8 cellular contexts compared by ENCODE assay signal in genomic region chr3:52983336-52983807, GRCh38.
DNase-seq lines count a peak whose midpoint lies in the region; ATAC-seq and TF ChIP-seq lines count a peak whose summit lies in the region.

No MANE protein-coding gene starts in this region.

- H3K27ac ChIP-seq in testis = no peak overlapping the region
- H3K27ac ChIP-seq in ascending aorta = no peak overlapping the region

- peak; percentile 80 for ATAC-seq in GM21723 (IDR thresholded peaks at IDR 0.05; ENCODE audit: unreplicated experiment)

- H3K4me3 ChIP-seq in testis (no peak overlapping the region), ascending aorta (no peak overlapping the region)

- H3K4me1 ChIP-seq in testis = no peaks in the 10 kb centered on the region
- H3K4me1 ChIP-seq in ascending aorta = peaks cover 0 to 3% of the 10 kb centered on the region in 2 donors

- no peaks in the 10 kb centered on the region for H3K36me3 ChIP-seq in testis (ENCODE audit: low read depth, missing control alignments)
- no peaks in the 10 kb centered on the region for H3K36me3 ChIP-seq in ascending aorta

- no peak for TF ChIP-seq POLR2A in testis (IDR thresholded peaks at IDR 0.05)

- no peak for TF ChIP-seq CTCF in testis (IDR thresholded peaks at IDR 0.05)
- TF ChIP-seq CTCF in ascending aorta (IDR thresholded peaks at IDR 0.05) = no peak

- H3K9me3 ChIP-seq in testis (no peaks in the 10 kb centered on the region), ascending aorta (peaks cover 0 to 3% of the 10 kb centered on the region in 2 donors)

- DNase-seq in GF-D8 (lab: John Stamatoyannopoulos, UW) (peak; percentile 80), MV-4-11 (lab: John Stamatoyannopoulos, UW) (peak; percentile 93), glomerular visceral epithelial cell (ENCODE audit: extremely low spot score) (no peak), testis (no peak), ascending aorta (ENCODE audit: low spot score in 2 of 2) (no peak)
- DNase-seq in activated T-cell treated with anti-CD3 and anti-CD28 coated beads, Interleukin-2, amount 50 U/mL, for 1 hour = peak; percentile 46
- DNase-seq in stimulated activated CD4-positive, alpha-beta T cell treated with anti-CD3 and anti-CD28 coated beads, Interleukin-12 subunit alpha, Interleukin-12 subunit beta, amount 100 ng/mL, for 48 hours (ENCODE audit: low read depth in 2 of 3, low spot score in 1 of 3) = peak; percentile 42 to 66 (median 58)

- WGBS in testis, 2 donors = 82 to 88% methylated on average over 5 of the region's 5 CpGs

- intact Hi-C loops in testis (cut with DNase I; ENCODE audit: low total_unique reads) (no loop called here), ascending aorta (cut with DNase I) (no loop called here)

- H3K27me3 ChIP-seq in testis (no peaks in the 10 kb centered on the region), ascending aorta (no peaks in the 10 kb centered on the region)

Comparison
In these comparisons a context has a peak if more than half of its experiments do, and no peak if none do; other contexts are left out.
1. DNase-seq: peak in GF-D8 (single experiment), MV-4-11 (single experiment), activated T-cell treated with anti-CD3 and anti-CD28 coated beads, Interleukin-2, amount 50 U/mL, for 1 hour (single experiment) and stimulated activated CD4-positive, alpha-beta T cell treated with anti-CD3 and anti-CD28 coated beads, Interleukin-12 subunit alpha, Interleukin-12 subunit beta, amount 100 ng/mL, for 48 hours (3 of 3); none in glomerular visceral epithelial cell (single experiment), testis (single experiment) and ascending aorta (0 of 2).